ENCODE assay signal across 24 cellular contexts in the genomic region with DNA sequence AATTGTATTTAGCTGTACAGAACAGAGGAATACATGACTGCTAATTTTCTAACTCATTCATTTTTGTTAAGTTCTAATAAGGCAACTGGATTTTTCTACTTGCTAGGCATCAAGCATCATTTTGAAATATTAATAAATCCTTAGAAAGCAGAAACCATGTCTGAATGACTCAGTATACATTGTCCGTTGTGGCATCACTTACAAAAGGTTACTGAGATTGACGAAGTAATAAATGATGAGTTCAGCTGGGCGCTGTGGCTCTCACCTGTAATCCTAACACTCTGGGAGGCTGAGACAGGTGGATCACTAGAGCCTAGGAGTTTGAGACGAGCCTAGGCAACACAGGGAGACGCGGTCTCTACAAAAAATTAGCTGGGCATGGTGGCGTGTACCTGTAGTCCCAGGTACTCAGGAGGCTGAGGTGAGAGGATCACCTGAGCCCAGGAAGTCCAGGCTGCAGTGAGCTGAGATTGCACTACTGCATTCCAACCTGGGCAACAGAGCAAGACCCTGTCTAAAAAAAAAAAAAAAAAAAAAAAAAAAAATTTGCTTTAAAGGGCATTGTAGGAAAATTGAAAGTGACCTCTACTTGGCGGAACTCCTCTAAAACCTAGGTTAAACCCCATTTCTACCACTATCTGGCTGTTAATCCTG. TPM values are rescaled to one million over a fixed set of nuclear protein-coding genes. Genes with fewer than 3 reads are reported as not detected.
DNase-seq lines count a peak whose midpoint lies in the region; ATAC-seq, FAIRE-seq and TF ChIP-seq lines count a peak whose summit lies in the region.
"Had no signal": no experiment of that assay in that cellular context is flagged by ENCODE, and none has a peak within 500 bp of the region (broad histone marks: within the 10 kb centered on the region; RNA-seq: fewer than 3 reads in every experiment).

No MANE protein-coding gene starts in this region.

- H3K23ac ChIP-seq in mesenchymal stem cell (ENCODE audit: low read length in 2 of 2), result no peak overlapping the region

- H3K79me1 ChIP-seq in mesenchymal stem cell (replicated peaks; ENCODE audit: low read length, poor library complexity, severe bottlenecking), result peaks cover 10% of the 10 kb centered on the region

- H3K4me2 ChIP-seq in mesenchymal stem cell (ENCODE audit: low read length, poor library complexity, severe bottlenecking), result no peak overlapping the region

- H3K36me3 ChIP-seq in A673 (ENCODE audit: insufficient read depth, low read length, poor library complexity, severe bottlenecking) (no peaks in the 10 kb centered on the region), HUES48 (ENCODE audit: control insufficient read depth, insufficient read depth, low read length) (no peaks in the 10 kb centered on the region), mesenchymal stem cell (ENCODE audit: control insufficient read depth in 1 of 2, insufficient read depth in 2 of 2, low read depth in 1 of 2, low read length in 2 of 2) (no peaks in the 10 kb centered on the region)
- H3K36me3 ChIP-seq: cardiac muscle cell, transverse colon had no signal

- H3K36me3 Mint-ChIP-seq in brain, result peaks cover 3% of the 10 kb centered on the region
- H3K36me3 Mint-ChIP-seq: activated naive CD8-positive, alpha-beta T cell had no signal

- H4K8ac ChIP-seq in mesenchymal stem cell (ENCODE audit: low read length), result no peak overlapping the region

- BruUV-seq in A673 (replicated peaks; lab: Mats Ljungman, UMichigan), result TSS peak; percentile 52

- H4K91ac ChIP-seq in mesenchymal stem cell (ENCODE audit: low read length), result no peak overlapping the region

- H2AFZ ChIP-seq in mesenchymal stem cell (ENCODE audit: low read depth, low read length), result no peak overlapping the region

- intact Hi-C loops in A673 (cut with micrococcal nuclease; ENCODE audit: unreplicated experiment), result no loop called here

- H3K4me3 ChIP-seq in A673 (ENCODE audit: low read depth, low read length, poor library complexity, severe bottlenecking), result peak overlapping the region; percentile 15
- H3K4me3 ChIP-seq in HUES48 (ENCODE audit: low read depth, low read length), result no peak overlapping the region
- H3K4me3 ChIP-seq in mesenchymal stem cell (ENCODE audit: insufficient read depth in 1 of 2, low read depth in 1 of 2, low read length in 2 of 2), result peak overlapping the region in 1 of 2 experiments; percentile 63
- H3K4me3 ChIP-seq: cardiac muscle cell, mucosa of descending colon, transverse colon had no signal

- H2BK5ac ChIP-seq in mesenchymal stem cell (ENCODE audit: low read depth, low read length, poor library complexity, severe bottlenecking), result no peak overlapping the region

- H3K4ac ChIP-seq in mesenchymal stem cell (ENCODE audit: low read depth in 1 of 2, low read length in 2 of 2), result no peak overlapping the region

- peak overlapping the region; percentile 77 for H3K27ac ChIP-seq in A673 (ENCODE audit: low read depth, low read length, poor library complexity, severe bottlenecking)
- H3K27ac ChIP-seq in HUES48 (ENCODE audit: low read depth, low read length), result peak overlapping the region; percentile 96
- peak overlapping the region; percentile 98 for H3K27ac ChIP-seq in mesenchymal stem cell (ENCODE audit: low read length, poor library complexity, severe bottlenecking)
- H3K27ac ChIP-seq: cardiac muscle cell had no signal

- peak overlapping the region in 3 of 5 experiments; percentile 61 to 96 (median 86) for H3K27ac Mint-ChIP-seq in brain
- H3K27ac Mint-ChIP-seq: activated CD8-positive, alpha-beta T cell treated with anti-CD3 and anti-CD28 coated beads, Interleukin-2, amount 10 ng/mL, durations not matched to agents 7 days and 5 days; activated naive CD8-positive, alpha-beta T cell; stimulated activated naive CD8-positive, alpha-beta T cell treated with anti-CD3 and anti-CD28 coated beads, Interleukin-15, Interleukin-2, amounts not matched to agents 100 ng/mL and 50 ng/mL, for 24 hours had no signal

- ATAC-seq in HG02759 (IDR thresholded peaks at IDR 0.05; ENCODE audit: unreplicated experiment), result no peak
- ATAC-seq: activated CD8-positive, alpha-beta T cell treated with anti-CD3 and anti-CD28 coated beads, Interleukin-2, amount 10 ng/mL, durations not matched to agents 7 days and 5 days; mucosa of descending colon; Right ventricle myocardium inferior had no signal

- H3K9me3 ChIP-seq in A673 (ENCODE audit: low read depth, low read length, poor library complexity, severe bottlenecking) (no peaks in the 10 kb centered on the region), HUES48 (ENCODE audit: control insufficient read depth, insufficient read depth, low read length) (no peaks in the 10 kb centered on the region), mesenchymal stem cell (ENCODE audit: control insufficient read depth, low read length) (no peaks in the 10 kb centered on the region)
- H3K9me3 ChIP-seq: mucosa of descending colon, transverse colon had no signal

- no peak overlapping the region for H2BK12ac ChIP-seq in mesenchymal stem cell (ENCODE audit: low read length in 2 of 2)

- H3K18ac ChIP-seq in mesenchymal stem cell (ENCODE audit: low read depth in 1 of 2, low read length in 2 of 2), result peak overlapping the region in 1 of 2 experiments; percentile 50

- peak overlapping the region in 1 of 5 experiments; percentile 73 for H3K4me3 Mint-ChIP-seq in brain
- H3K4me3 Mint-ChIP-seq: activated CD8-positive, alpha-beta T cell treated with anti-CD3 and anti-CD28 coated beads, Interleukin-2, amount 10 ng/mL, durations not matched to agents 7 days and 5 days; activated naive CD8-positive, alpha-beta T cell; stimulated activated naive CD8-positive, alpha-beta T cell treated with anti-CD3 and anti-CD28 coated beads, Interleukin-15, Interleukin-2, amounts not matched to agents 100 ng/mL and 50 ng/mL, for 24 hours had no signal

- DNase-seq in A673 (ENCODE audit: low spot score) (no peak), mesenchymal stem cell (no peak), COR-L47 (lab: John Stamatoyannopoulos, UW) (no peak), GM12892 (ENCODE audit: insufficient read length) (no peak), kidney glomerular epithelial cell (lab: John Stamatoyannopoulos, UW) (no peak)
- DNase-seq: activated CD4-positive, CD25-positive, alpha-beta regulatory T cell; activated CD8-positive, alpha-beta T cell treated with anti-CD3 and anti-CD28 coated beads, Interleukin-2, amount 10 ng/mL, durations not matched to agents 7 days and 5 days; activated T-cell treated with anti-CD3 and anti-CD28 coated beads, Interleukin-2, amount 50 U/mL, for 48 hours; GOT3; hippocampal formation; Karpas-422; mucosa of descending colon; NCI-H1092 treated with DMSO at 0.1 percent for 48 hours; NCI-H510A treated with DMSO at 0.1 percent for 48 hours; right cardiac atrium; T-helper 2 cell; transverse colon had no signal

- WGBS in mesenchymal stem cell, result 84% methylated on average over 8 of the region's 8 CpGs

- no peaks in the 10 kb centered on the region for H3K27me3 Mint-ChIP-seq in brain

- TF ChIP-seq CTCF in A673 (conservative IDR thresholded peaks at IDR 0.05; ENCODE audit: low read depth, low read length) (no peak), brain (conservative IDR thresholded peaks at IDR 0.05) (no peak)

- TF ChIP-seq POLR2A in GM12892 (IDR thresholded peaks at IDR 0.05; ENCODE audit: low read depth, low read length), result no peak

- CTCF ChIA-PET in A673 (lab: Charles Lee), result no interaction called here

- POLR2A ChIA-PET in A673 (lab: Charles Lee; ENCODE audit: low non-redundant PET), result no interaction called here

- H2BK120ac ChIP-seq in mesenchymal stem cell (ENCODE audit: low read depth, low read length), result no peak overlapping the region

- peaks cover 43% of the 10 kb centered on the region for H3K4me1 ChIP-seq in A673 (ENCODE audit: insufficient read depth, low read length, poor library complexity, severe bottlenecking)
- H3K4me1 ChIP-seq in HUES48 (ENCODE audit: control insufficient read depth, insufficient read depth, low read length), result peaks cover 38% of the 10 kb centered on the region
- H3K4me1 ChIP-seq in mesenchymal stem cell (ENCODE audit: control insufficient read depth, insufficient read depth, low read depth, low read length), result peaks cover 2% of the 10 kb centered on the region

- H3K9ac ChIP-seq in HUES48 (ENCODE audit: low read depth, low read length), result no peak overlapping the region
- H3K9ac ChIP-seq in mesenchymal stem cell (ENCODE audit: low read length), result peak overlapping the region; percentile 81

- H2BK15ac ChIP-seq in mesenchymal stem cell (ENCODE audit: low read depth, poor library complexity, severe bottlenecking), result peak overlapping the region; percentile 40

- H3K9me3 Mint-ChIP-seq in brain, result no peaks in the 10 kb centered on the region
- H3K9me3 Mint-ChIP-seq: stimulated activated naive CD8-positive, alpha-beta T cell treated with anti-CD3 and anti-CD28 coated beads, Interleukin-15, Interleukin-2, amounts not matched to agents 100 ng/mL and 50 ng/mL, for 24 hours had no signal

- H3K4me1 Mint-ChIP-seq in brain, result peaks cover 50% of the 10 kb centered on the region

- no peak overlapping the region for H3K14ac ChIP-seq in mesenchymal stem cell (ENCODE audit: low read length in 2 of 2)

- FAIRE-seq in GM12892 (lab: Jason Lieb, UNC), result no peak

- H3K27me3 ChIP-seq in A673 (replicated peaks; ENCODE audit: insufficient read depth, low read depth, low read length, poor library complexity) (no peaks in the 10 kb centered on the region), HUES48 (ENCODE audit: control insufficient read depth, insufficient read depth, low read length) (no peaks in the 10 kb centered on the region), mesenchymal stem cell (ENCODE audit: control insufficient read depth in 1 of 2, insufficient read depth in 1 of 2, low read length in 2 of 2) (no peaks in the 10 kb centered on the region)
- H3K27me3 ChIP-seq: transverse colon had no signal

- H2AK5ac ChIP-seq in mesenchymal stem cell (ENCODE audit: low read length, severe bottlenecking), result peak overlapping the region; percentile 91

RNA-seq across cellular contexts. Expression of a gene that starts 36.6 kb away (rescaled TPM):
- 63.9 and 72.1 TPM in 2 replicates for total RNA-seq in A673 (2021)
- 26.4 TPM for polyA plus RNA-seq in brain (ENCODE audit: insufficient read depth, low read depth, low replicate concordance)
- 49.6 TPM for polyA plus RNA-seq in mesenchymal stem cell (2013, experiment 1 of 2)
- 50.9 TPM for polyA plus RNA-seq in mesenchymal stem cell (2013, experiment 2 of 2)
- polyA plus RNA-seq in GM12892 (2012; ENCODE audit: missing spikeins), result 2.7 TPM
